Comparison of ENCODE assay signal across 18 cellular contexts in the genomic region with DNA sequence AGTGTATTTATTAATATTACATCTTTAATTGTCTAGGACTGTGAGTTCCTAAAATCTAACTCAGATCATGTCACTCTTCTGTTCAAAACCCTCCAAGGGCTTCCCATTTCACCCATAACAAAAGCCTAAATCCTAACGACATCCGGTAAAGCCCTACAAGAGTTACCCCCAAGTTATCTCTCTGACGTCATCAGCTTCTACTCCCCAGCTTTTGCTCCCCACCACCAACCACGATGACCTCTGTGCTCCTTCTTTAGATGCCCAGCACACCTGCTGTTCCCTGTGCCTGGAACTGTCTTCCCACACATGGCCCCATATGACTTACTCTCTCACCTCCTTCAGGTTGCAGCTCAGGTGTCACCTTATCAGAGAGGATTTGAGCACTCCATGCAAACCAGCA.
"Had no signal": no experiment of that assay in that cellular context is flagged by ENCODE, and none has a peak within 500 bp of the region (broad histone marks: within the 10 kb centered on the region; RNA-seq: fewer than 3 reads in every experiment).

No MANE protein-coding gene starts in this region.

- H3K27me3 Mint-ChIP-seq: activated CD8-positive, alpha-beta memory T cell treated with anti-CD3 and anti-CD28 coated beads, Interleukin-2, amount 10 ng/mL, durations not matched to agents 7 days and 5 days; effector memory CD8-positive, alpha-beta T cell; natural killer cell treated with Interleukin-12 subunit alpha and Interleukin-12 subunit beta and Interleukin-15 and Interleukin-18, amount 100 ng/mL, for 72 hours had no signal

- H3K4me3 ChIP-seq: ascending aorta, breast epithelium, tibial nerve, vagina had no signal

- H3K27ac Mint-ChIP-seq: activated CD8-positive, alpha-beta memory T cell treated with anti-CD3 and anti-CD28 coated beads, Interleukin-2, amount 10 ng/mL, durations not matched to agents 7 days and 5 days; activated T-helper 2 cell treated with anti-CD3 and anti-CD28 coated beads, Interferon-gamma antibody, Interleukin-2, Interleukin-4, amounts not matched to agents 10 μg/mL and 5 μg/mL and 100 μg/mL, durations not matched to agents 14 hours and 24 hours and 36 hours; natural killer cell treated with Interleukin-12 subunit alpha and Interleukin-12 subunit beta and Interleukin-15 and Interleukin-18, amount 100 ng/mL, for 72 hours had no signal

- H3K27me3 ChIP-seq: ascending aorta, breast epithelium, vagina had no signal

- H3K36me3 Mint-ChIP-seq: natural killer cell treated with Interleukin-12 subunit alpha and Interleukin-12 subunit beta and Interleukin-15 and Interleukin-18, amount 100 ng/mL, for 72 hours had no signal

- H3K4me1 ChIP-seq: ascending aorta, breast epithelium, tibial nerve, vagina had no signal

- H3K9me3 Mint-ChIP-seq: effector memory CD8-positive, alpha-beta T cell had no signal

- DNase-seq: activated CD8-positive, alpha-beta memory T cell treated with anti-CD3 and anti-CD28 coated beads, Interleukin-2, amount 10 ng/mL, durations not matched to agents 7 days and 5 days; activated T-cell treated with anti-CD3 and anti-CD28 coated beads, Interleukin-2, amount 50 U/mL, for 1 hour; effector memory CD8-positive, alpha-beta T cell; foreskin melanocyte; kidney glomerular epithelial cell; left ventricle myocardium superior; mesenchymal stem cell; retina; stimulated activated CD4-positive, alpha-beta T cell treated with anti-CD3 and anti-CD28 coated beads, Interleukin-2, amount 100 ng/mL, for 48 hours; stimulated activated naive CD4-positive, alpha-beta T cell; WERI-Rb-1 had no signal

- H3K27ac ChIP-seq: ascending aorta, breast epithelium, epithelial cell of prostate, tibial nerve, vagina, WERI-Rb-1 had no signal

- H3K4me3 Mint-ChIP-seq: activated CD8-positive, alpha-beta memory T cell treated with anti-CD3 and anti-CD28 coated beads, Interleukin-2, amount 10 ng/mL, durations not matched to agents 7 days and 5 days; natural killer cell treated with Interleukin-12 subunit alpha and Interleukin-12 subunit beta and Interleukin-15 and Interleukin-18, amount 100 ng/mL, for 72 hours had no signal

- ATAC-seq: activated CD8-positive, alpha-beta memory T cell treated with anti-CD3 and anti-CD28 coated beads, Interleukin-2, amount 10 ng/mL, durations not matched to agents 7 days and 5 days; left ventricle myocardium superior; natural killer cell treated with Interleukin-12 subunit alpha and Interleukin-12 subunit beta and Interleukin-15 and Interleukin-18, amount 100 ng/mL, for 72 hours had no signal
